ENCODE assay signal across 20 cellular contexts in the genomic region with DNA sequence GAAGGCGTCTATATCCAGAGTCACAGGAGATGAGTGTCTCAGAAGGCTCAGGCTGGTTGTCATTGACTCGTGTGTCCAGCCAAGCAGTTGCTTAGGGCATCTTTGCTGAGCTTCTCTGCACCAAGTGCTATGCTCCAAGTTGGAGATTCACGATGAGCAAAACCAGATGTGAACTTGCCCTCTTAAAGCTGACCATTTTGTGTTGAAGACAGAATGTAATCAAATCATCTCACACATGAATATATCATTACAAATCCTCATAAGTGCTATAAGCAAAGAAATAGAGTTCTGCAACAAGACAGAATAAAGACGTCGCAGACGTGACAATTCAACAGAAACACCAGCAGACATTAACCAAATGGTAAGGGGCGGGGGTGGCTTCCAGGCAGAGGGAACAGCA.
"Had no signal": no experiment of that assay in that cellular context is flagged by ENCODE, and none has a peak within 500 bp of the region (broad histone marks: within the 10 kb centered on the region; RNA-seq: fewer than 3 reads in every experiment).

No MANE protein-coding gene starts in this region.

- FAIRE-seq: HTR-8/SVneo had no signal

- H3K27ac ChIP-seq: HL-60, RWPE1 had no signal

- DNase-seq: KBM-7, MV-4-11, NCI-H1048, NCI-H1105, NCI-H1417 treated with DMSO at 0.1 percent for 48 hours, NCI-H187, NCI-H2029, NCI-H2081 treated with DMSO at 0.1 percent for 48 hours, NCI-H2171, NCI-H226, NCI-H446, NCI-H510A, NCI-H524 treated with DMSO at 0.1 percent for 48 hours, NCI-H69, NCI-H774, SHP77 had no signal

- ATAC-seq: SK-N-SH treated with all-trans-retinoic acid at 6 μM for 48 hours had no signal
